20 cellular contexts compared by ENCODE assay signal in genomic region chr18:61694236-61694635, GRCh38.
"Had no signal": no experiment of that assay in that cellular context is flagged by ENCODE, and none has a peak within 500 bp of the region (broad histone marks: within the 10 kb centered on the region; RNA-seq: fewer than 3 reads in every experiment).

No MANE protein-coding gene starts in this region.

- H3K4me3 ChIP-seq: colonic mucosa, esophagus squamous epithelium, heart left ventricle, ovary, stomach, thoracic aorta, transverse colon had no signal

- H3K4me1 ChIP-seq: colonic mucosa, esophagus squamous epithelium, heart left ventricle, stomach had no signal

- DNase-seq: cerebellar nuclear complex; colonic mucosa; effector CD4-positive, alpha-beta T cell; esophagus squamous epithelium; heart left ventricle; hippocampal formation; kidney glomerular epithelial cell; natural killer cell; nucleus accumbens; ovary; right cardiac atrium; stimulated activated CD4-positive, alpha-beta T cell treated with anti-CD3 and anti-CD28 coated beads, Interleukin-4, amount 100 ng/mL, for 1 hour; stimulated activated CD8-positive, alpha-beta memory T cell treated with anti-CD3 and anti-CD28 coated beads, Interleukin-4, amount 100 ng/mL, for 48 hours; stomach; substantia nigra; transverse colon had no signal

- FAIRE-seq: frontal cortex had no signal

- H3K27ac ChIP-seq: colonic mucosa, esophagus squamous epithelium, heart left ventricle, ovary, stomach, thoracic aorta, transverse colon had no signal

- H3K9me3 ChIP-seq: colonic mucosa, ovary, stomach, thoracic aorta had no signal

- H3K36me3 ChIP-seq: colonic mucosa, esophagus squamous epithelium, heart left ventricle, ovary, stomach, thoracic aorta, transverse colon had no signal

- H3K27me3 ChIP-seq: colonic mucosa, esophagus squamous epithelium, heart left ventricle, ovary, stomach, transverse colon had no signal

- ATAC-seq: heart left ventricle; left lobe of liver; natural killer cell; right cardiac atrium; stimulated activated memory B cell treated with anti-CD40 and anti-IgM and Interleukin-4, amounts not matched to agents 10 μg/mL and 1 μg/mL and 100 μg/mL, for 72 hours had no signal
